In the genomic region with DNA sequence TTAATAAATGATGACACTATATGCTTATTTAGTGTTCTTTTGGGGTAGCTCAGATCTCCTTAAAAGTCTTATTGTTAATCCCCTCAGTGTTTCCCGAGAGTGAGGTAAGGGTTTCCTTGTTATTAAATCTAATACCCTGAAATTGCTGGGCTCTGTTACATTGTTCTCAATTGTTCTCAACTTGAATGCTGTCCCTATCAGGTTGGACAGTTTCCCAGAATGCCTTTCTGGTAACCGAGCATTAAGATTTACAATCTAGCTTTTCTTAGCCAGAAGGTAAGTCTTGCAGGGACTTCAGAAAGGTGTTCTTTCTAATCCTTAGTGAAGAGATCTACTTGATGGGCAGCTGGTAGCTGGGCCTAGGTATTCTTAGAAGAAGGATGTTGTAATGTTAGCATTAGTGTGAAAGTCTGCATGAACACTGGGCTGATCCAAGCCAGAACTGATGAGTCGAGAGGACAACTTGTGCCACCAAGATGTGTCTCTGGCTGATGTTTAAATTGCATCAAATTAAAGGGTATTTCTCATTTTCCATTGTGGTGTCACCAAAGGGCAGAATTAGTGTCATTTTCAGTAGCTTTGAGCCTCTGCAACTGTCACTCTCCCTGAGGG, we compare ENCODE assay signal across 22 cellular contexts.
"Had no signal": no experiment of that assay in that cellular context is flagged by ENCODE, and none has a peak within 500 bp of the region (broad histone marks: within the 10 kb centered on the region; RNA-seq: fewer than 3 reads in every experiment).

No MANE protein-coding gene starts in this region.

- H3K4me3 Mint-ChIP-seq: activated CD4-positive, alpha-beta memory T cell treated with anti-CD3 and anti-CD28 coated beads, Interleukin-2, amount 10 ng/mL, durations not matched to agents 7 days and 5 days; activated naive CD4-positive, alpha-beta T cell treated with anti-CD3 and anti-CD28 coated beads, Interleukin-2, amount 50 U/mL, for 24 hours; activated T-cell treated with anti-CD3 and anti-CD28 coated beads, Interleukin-2, amount 50 U/mL, for 24 hours; effector memory CD8-positive, alpha-beta T cell; naive B cell; neural progenitor cell had no signal

- H3K4me2 ChIP-seq: neural progenitor cell, smooth muscle cell had no signal

- H3K27ac Mint-ChIP-seq: activated CD4-positive, alpha-beta memory T cell treated with anti-CD3 and anti-CD28 coated beads, Interleukin-2, amount 10 ng/mL, durations not matched to agents 7 days and 5 days; activated naive CD4-positive, alpha-beta T cell treated with anti-CD3 and anti-CD28 coated beads, Interleukin-2, amount 50 U/mL, for 24 hours; effector memory CD8-positive, alpha-beta T cell; neural progenitor cell; progenitor cell of endocrine pancreas had no signal

- ATAC-seq: effector memory CD8-positive, alpha-beta T cell; mucosa of descending colon; sciatic nerve had no signal

- H3K9ac ChIP-seq: neural progenitor cell had no signal

- DNase-seq: activated CD4-positive, alpha-beta memory T cell treated with anti-CD3 and anti-CD28 coated beads, Interleukin-2, amount 10 ng/mL, durations not matched to agents 7 days and 5 days; activated CD4-positive, alpha-beta T cell treated with anti-CD3 and anti-CD28 coated beads for 48 hours; activated CD4-positive, CD25-positive, alpha-beta regulatory T cell; activated gamma-delta T cell; activated T-cell treated with anti-CD3 and anti-CD28 coated beads, Interleukin-2, amount 50 U/mL, for 24 hours; adrenal gland; effector memory CD8-positive, alpha-beta T cell; foreskin melanocyte; mesenchymal stem cell; mucosa of descending colon; naive B cell; stimulated activated CD4-positive, alpha-beta T cell treated with anti-CD3 and anti-CD28 coated beads, Interleukin-4, amount 100 ng/mL, for 1 hour; SW 1271; thyroid gland had no signal

- H3K4me1 ChIP-seq: adrenal gland had no signal

- H3K36me3 ChIP-seq: adrenal gland, cardiac muscle cell, neural progenitor cell, thyroid gland had no signal

- H3K27me3 ChIP-seq: adrenal gland, cardiac muscle cell, neural progenitor cell, thyroid gland had no signal

- H3K27ac ChIP-seq: adrenal gland, cardiac muscle cell, neural progenitor cell, thyroid gland had no signal

- H3K9me3 ChIP-seq: adrenal gland, mucosa of descending colon, thyroid gland had no signal

- H3K27me3 Mint-ChIP-seq: activated CD4-positive, alpha-beta memory T cell treated with anti-CD3 and anti-CD28 coated beads, Interleukin-2, amount 10 ng/mL, durations not matched to agents 7 days and 5 days; activated naive CD4-positive, alpha-beta T cell treated with anti-CD3 and anti-CD28 coated beads, Interleukin-2, amount 50 U/mL, for 24 hours; activated T-cell treated with anti-CD3 and anti-CD28 coated beads, Interleukin-2, amount 50 U/mL, for 24 hours; effector memory CD8-positive, alpha-beta T cell; naive B cell; progenitor cell of endocrine pancreas had no signal

- H3K9me3 Mint-ChIP-seq: activated CD4-positive, alpha-beta memory T cell treated with anti-CD3 and anti-CD28 coated beads, Interleukin-2, amount 10 ng/mL, durations not matched to agents 7 days and 5 days; activated naive CD4-positive, alpha-beta T cell treated with anti-CD3 and anti-CD28 coated beads, Interleukin-2, amount 50 U/mL, for 24 hours; activated T-cell treated with anti-CD3 and anti-CD28 coated beads, Interleukin-2, amount 50 U/mL, for 24 hours; effector memory CD8-positive, alpha-beta T cell; naive B cell; neural progenitor cell had no signal

- H3K4me3 ChIP-seq: adrenal gland, cardiac muscle cell, mucosa of descending colon, neural progenitor cell, smooth muscle cell, thyroid gland had no signal

- H2AFZ ChIP-seq: neural progenitor cell had no signal

- FAIRE-seq: astrocyte, TTC549 had no signal
